Comparison of ENCODE assay signal across 11 cellular contexts in genomic region chr12:57781801-57782200, GRCh38. TPM values are rescaled to one million over a fixed set of nuclear protein-coding genes. Genes with fewer than 3 reads are reported as not detected.
DNase-seq lines count a peak whose midpoint lies in the region; ATAC-seq and TF ChIP-seq lines count a peak whose summit lies in the region.
"Had no signal": no experiment of that assay in that cellular context is flagged by ENCODE, and none has a peak within 500 bp of the region (broad histone marks: within the 10 kb centered on the region; RNA-seq: fewer than 3 reads in every experiment).

No MANE protein-coding gene starts in this region.

- H3K4me1 ChIP-seq in BLaER1 treated with 17β-estradiol and CSF1 and Interleukin-3, amounts not matched to agents 10 nM and 100 nM, result peaks cover 33 to 57% (median 38%) of the 10 kb centered on the region in 10 experiments
- peaks cover 35% of the 10 kb centered on the region for H3K4me1 ChIP-seq in DND-41 (ENCODE audit: insufficient read depth, low read length)

- H3K79me2 ChIP-seq in DND-41 (ENCODE audit: insufficient read depth, low read length), result peaks cover 22% of the 10 kb centered on the region

- H3K27me3 Mint-ChIP-seq in T-cell (no peaks in the 10 kb centered on the region), immature natural killer cell (ENCODE audit: low read depth in 3 of 3) (peaks cover 9 to 21% (median 10%) of the 10 kb centered on the region in 3 donors)

- POLR2A ChIA-PET in T-cell (lab: Charles Lee), result interaction anchor here (0.5 to 0.8 kb wide), 5 partner anchors 8 to 138 kb away, joined by 3 read pairs; no protein-coding TSS in a partner anchor

- H3K4me2 ChIP-seq in BLaER1 treated with 17β-estradiol and CSF1 and Interleukin-3, amounts not matched to agents 10 nM and 100 nM, result peak overlapping the region; percentile 67 to 96 (median 84)
- peak overlapping the region; percentile 72; the same call in 1 of the 2 replicates for H3K4me2 ChIP-seq in DND-41 (ENCODE audit: insufficient read depth, low read length)

- no peaks in the 10 kb centered on the region for H3K27me3 ChIP-seq in BLaER1 treated with 17β-estradiol and CSF1 and Interleukin-3, amounts not matched to agents 10 nM and 100 nM
- H3K27me3 ChIP-seq in DND-41 (ENCODE audit: insufficient read depth, low read length, poor library complexity), result no peaks in the 10 kb centered on the region
- H3K27me3 ChIP-seq: esophagus squamous epithelium, sigmoid colon had no signal

- H3K4me3 ChIP-seq in BLaER1 treated with 17β-estradiol and CSF1 and Interleukin-3, amounts not matched to agents 10 nM and 100 nM, result peak overlapping the region in 9 of 10 experiments; percentile 7 to 98 (median 89); a peak in 14 of 20 replicates
- H3K4me3 ChIP-seq in DND-41 (ENCODE audit: low read depth in 1 of 2, low read length in 2 of 2), result no peak overlapping the region

- DNase-seq in DND-41 (no peak), T-cell (no peak), immature natural killer cell (no peak), posterior vena cava (ENCODE audit: low spot score) (no peak)

- H3K27ac ChIP-seq in BLaER1 treated with 17β-estradiol and CSF1 and Interleukin-3, amounts not matched to agents 10 nM and 100 nM, result peak overlapping the region; percentile 30 to 87 (median 75); a peak in 20 of 22 replicates
- peak overlapping the region; percentile 55; the same call in 1 of the 2 replicates for H3K27ac ChIP-seq in DND-41 (ENCODE audit: low read length)

- no peaks in the 10 kb centered on the region for H3K9me3 ChIP-seq in BLaER1 treated with 17β-estradiol and CSF1 and Interleukin-3, amounts not matched to agents 10 nM and 100 nM (replicated peaks in 1 of 11)
- no peaks in the 10 kb centered on the region for H3K9me3 ChIP-seq in DND-41 (ENCODE audit: insufficient read depth, low read length, severe bottlenecking)
- H3K9me3 ChIP-seq: esophagus squamous epithelium, left ventricle myocardium inferior, sigmoid colon had no signal

- H3K4me1 Mint-ChIP-seq in T-cell (peaks cover 50 to 58% (median 52%) of the 10 kb centered on the region in 3 donors), immature natural killer cell (peaks cover 27 to 33% of the 10 kb centered on the region in 2 donors)

- H3K9ac ChIP-seq in BLaER1 treated with 17β-estradiol and CSF1 and Interleukin-3, amounts not matched to agents 10 nM and 100 nM, result peak overlapping the region in 9 of 11 experiments; percentile 10 to 92 (median 52); a peak in 15 of 22 replicates
- 0 out of 2 replicates have a peak overlapping the region, but pooled peaks have one; percentile 74 for H3K9ac ChIP-seq in DND-41 (ENCODE audit: low read depth, low read length)

- H3K4me3 Mint-ChIP-seq in T-cell (peak overlapping the region; percentile 7 to 100 (median 17)), immature natural killer cell (peak overlapping the region in 3 of 5 donors; percentile 37 to 44 (median 41))

- peak overlapping the region; percentile 55 for H2AFZ ChIP-seq in DND-41 (ENCODE audit: low read depth, low read length)

- CTCF ChIA-PET in T-cell (lab: Charles Lee), result interaction anchor here (0.9 to 2.8 kb wide), 10 partner anchors 10 to 117 kb away, joined by 3 to 14 read pairs (median 4); partner anchors contain the start of genes EEF1AKMT3 (in 1 of the 2) and METTL1 (in 1 of the 2)

- no peaks in the 10 kb centered on the region for H3K9me3 Mint-ChIP-seq in T-cell
- no peaks in the 10 kb centered on the region for H3K9me3 Mint-ChIP-seq in immature natural killer cell
- H3K9me3 Mint-ChIP-seq: nephron progenitor cell had no signal

- H4K20me1 ChIP-seq in BLaER1 treated with 17β-estradiol and CSF1 and Interleukin-3, amounts not matched to agents 10 nM and 100 nM, result peaks cover 0 to 12% (median 0%) of the 10 kb centered on the region in 11 experiments; a peak in 4 of 22 replicates
- no peaks in the 10 kb centered on the region; the same call in 1 of the 2 replicates for H4K20me1 ChIP-seq in DND-41 (ENCODE audit: insufficient read depth, low read length)

- TF ChIP-seq CTCF in DND-41 (IDR thresholded peaks at IDR 0.05; ENCODE audit: borderline replicate concordance, extremely low read depth, low read length, poor library complexity, severe bottlenecking), result no peak

- H3K36me3 Mint-ChIP-seq in T-cell, result peaks cover 15% of the 10 kb centered on the region
- peaks cover 4 to 11% (median 7%) of the 10 kb centered on the region in 3 donors for H3K36me3 Mint-ChIP-seq in immature natural killer cell

- no peak for ATAC-seq in DND-41 (ENCODE audit: insufficient read depth, low read depth)
- no peak for ATAC-seq in T-cell (replicated peaks in 1 of 4)
- ATAC-seq in GM21529 (IDR thresholded peaks at IDR 0.05; ENCODE audit: unreplicated experiment), result no peak
- no peak for ATAC-seq in GM18909 (IDR thresholded peaks at IDR 0.05; ENCODE audit: poor library complexity, unreplicated experiment)

- peaks cover 19 to 53% (median 37%) of the 10 kb centered on the region in 11 experiments for H3K36me3 ChIP-seq in BLaER1 treated with 17β-estradiol and CSF1 and Interleukin-3, amounts not matched to agents 10 nM and 100 nM
- peaks cover 33% of the 10 kb centered on the region for H3K36me3 ChIP-seq in DND-41 (ENCODE audit: insufficient read depth, low read length)

- intact Hi-C loops in posterior vena cava (cut with DNase I), result no loop called here

- H3K27ac Mint-ChIP-seq in T-cell (peak overlapping the region; percentile 97 to 99), immature natural killer cell (peak overlapping the region; percentile 26 to 99 (median 98))
- H3K27ac Mint-ChIP-seq: nephron progenitor cell had no signal

RNA-seq across cellular contexts. Expression of gene TSFM, which starts 0.8 kb away (rescaled TPM):
- total RNA-seq in T-cell, result 10 to 100 TPM; 15.5 to 21.5 (median 20.2) TPM
- polyA plus RNA-seq in immature natural killer cell, result 10 to 100 TPM; 22.2 to 38.6 (median 23.4) TPM
- 10 to 100 TPM; 15.9 to 16.4 TPM for total RNA-seq in posterior vena cava

RNA-seq across cellular contexts. Expression of gene EEF1AKMT3, which starts 9.4 kb away (rescaled TPM):
- 1 to 10 TPM; 2.4 to 5.1 (median 3.4) TPM for total RNA-seq in T-cell
- 1 to 10 TPM; 1.3 to 3.4 (median 2.8) TPM for polyA plus RNA-seq in immature natural killer cell
- 1 to 10 TPM; 7.9 to 9.3 TPM for total RNA-seq in posterior vena cava

RNA-seq across cellular contexts. Expression of gene METTL1, which starts 9.9 kb away (rescaled TPM):
- 10 to 100 TPM; 10.3 to 17.4 (median 14.5) TPM for total RNA-seq in T-cell
- polyA plus RNA-seq in immature natural killer cell, result 10 to 100 TPM in 1 of 3 donors, 1 to 10 TPM in 2; 3.5 to 11.8 (median 6.7) TPM
- 10 to 100 TPM; 16.6 to 22.8 TPM for total RNA-seq in posterior vena cava

RNA-seq across cellular contexts. Expression of gene CYP27B1, which starts 14.9 kb away (rescaled TPM):
- total RNA-seq in T-cell (1 to 10 TPM in 3 of 5 donors, under 1 TPM in 2; 0.76 to 2.1 (median 1.2) TPM), posterior vena cava (1 to 10 TPM in 1 of 2 donors, under 1 TPM in 1; 0.57 to 1.1 TPM)
- polyA plus RNA-seq in immature natural killer cell, result not detected
- total RNA-seq: left ventricle myocardium inferior had no signal

RNA-seq across cellular contexts. Expression of gene MARCHF9, which starts 26.9 kb away (rescaled TPM):
- total RNA-seq in T-cell, result 10 to 100 TPM; 45.4 to 72.9 (median 71.7) TPM
- 1 to 10 TPM; 1.7 to 4.4 (median 3.7) TPM for polyA plus RNA-seq in immature natural killer cell
- total RNA-seq in posterior vena cava, result 1 to 10 TPM; 7.4 to 9.4 TPM

Comparison
In these comparisons a context has a peak if more than half of its experiments do, and no peak if none do; other contexts are left out.
1. H3K4me3 ChIP-seq: peak in BLaER1 treated with 17β-estradiol and CSF1 and Interleukin-3, amounts not matched to agents 10 nM and 100 nM (9 of 10); none in DND-41 (0 of 2).